In the genomic region with DNA sequence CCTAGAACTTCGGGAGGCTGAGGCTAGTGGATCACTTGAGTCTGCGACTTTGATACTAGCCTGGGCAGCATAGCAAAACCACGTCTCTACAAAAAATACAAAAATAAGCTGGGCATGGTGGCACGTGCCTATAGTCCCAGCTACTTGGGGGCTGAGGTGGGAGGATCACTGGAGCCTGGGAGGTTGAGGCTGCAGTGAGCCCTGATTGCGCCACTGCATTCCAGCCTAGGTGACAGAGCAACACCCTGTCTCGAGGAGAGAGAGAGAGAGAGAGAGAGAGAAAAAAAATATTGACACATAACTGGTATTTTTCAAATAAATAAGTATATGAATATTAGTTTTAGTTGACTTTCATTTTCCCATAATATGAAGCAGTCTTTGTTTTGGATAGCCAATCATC, we compare ENCODE assay signal across 22 cellular contexts.
"Had no signal": no experiment of that assay in that cellular context is flagged by ENCODE, and none has a peak within 500 bp of the region (broad histone marks: within the 10 kb centered on the region; RNA-seq: fewer than 3 reads in every experiment).

No MANE protein-coding gene starts in this region.

- H3K9me3 Mint-ChIP-seq: naive thymus-derived CD8-positive, alpha-beta T cell; nephron progenitor cell; stimulated activated memory B cell treated with anti-CD40 and anti-IgM and Interleukin-4, amounts not matched to agents 10 μg/mL and 1 μg/mL and 100 μg/mL, for 72 hours had no signal

- H3K36me3 ChIP-seq: prostate gland, right atrium auricular region, sigmoid colon, spleen, thoracic aorta, tibial nerve, upper lobe of left lung had no signal

- H3K27me3 ChIP-seq: dorsolateral prefrontal cortex, right atrium auricular region, sigmoid colon, spleen, tibial nerve, upper lobe of left lung had no signal

- H3K27ac Mint-ChIP-seq: naive thymus-derived CD8-positive, alpha-beta T cell; nephron progenitor cell; stimulated activated memory B cell treated with anti-CD40 and anti-IgM and Interleukin-4, amounts not matched to agents 10 μg/mL and 1 μg/mL and 100 μg/mL, for 72 hours had no signal

- ATAC-seq: left lobe of liver; naive thymus-derived CD8-positive, alpha-beta T cell; stimulated activated memory B cell treated with anti-CD40 and anti-IgM and Interleukin-4, amounts not matched to agents 10 μg/mL and 1 μg/mL and 100 μg/mL, for 72 hours; stimulated activated naive CD8-positive, alpha-beta T cell treated with anti-CD3 and anti-CD28 coated beads, Interleukin-15, Interleukin-2, amounts not matched to agents 100 U/mL and 50 U/mL, for 24 hours had no signal

- H3K27me3 Mint-ChIP-seq: naive thymus-derived CD8-positive, alpha-beta T cell; stimulated activated memory B cell treated with anti-CD40 and anti-IgM and Interleukin-4, amounts not matched to agents 10 μg/mL and 1 μg/mL and 100 μg/mL, for 72 hours had no signal

- H3K9me3 ChIP-seq: prostate gland, right atrium auricular region, sigmoid colon, spleen, thoracic aorta, tibial nerve, upper lobe of left lung had no signal

- DNase-seq: cortex of kidney; dorsolateral prefrontal cortex; effector CD4-positive, alpha-beta T cell; head of caudate nucleus; kidney; naive thymus-derived CD8-positive, alpha-beta T cell; nephron progenitor cell; nucleus accumbens; sigmoid colon; spleen; stimulated activated CD4-positive, alpha-beta T cell treated with anti-CD3 and anti-CD28 coated beads, Interleukin-4, amount 100 ng/mL, for 4 hours; stimulated activated naive CD8-positive, alpha-beta T cell treated with anti-CD3 and anti-CD28 coated beads, Interleukin-15, Interleukin-2, amounts not matched to agents 100 U/mL and 50 U/mL, for 24 hours; upper lobe of left lung had no signal

- H3K4me3 Mint-ChIP-seq: naive thymus-derived CD8-positive, alpha-beta T cell; nephron progenitor cell; stimulated activated memory B cell treated with anti-CD40 and anti-IgM and Interleukin-4, amounts not matched to agents 10 μg/mL and 1 μg/mL and 100 μg/mL, for 72 hours had no signal

- H3K4me1 Mint-ChIP-seq: nephron progenitor cell had no signal

- H3K4me3 ChIP-seq: dorsolateral prefrontal cortex, prostate gland, right atrium auricular region, sigmoid colon, skin epidermis, spleen, thoracic aorta, tibial nerve, upper lobe of left lung had no signal

- H3K4me1 ChIP-seq: prostate gland, right atrium auricular region, spleen, tibial nerve, upper lobe of left lung had no signal

- H3K27ac ChIP-seq: dorsolateral prefrontal cortex, prostate gland, right atrium auricular region, sigmoid colon, skin epidermis, spleen, thoracic aorta, tibial nerve, upper lobe of left lung had no signal

- FAIRE-seq: frontal cortex, kidney, urothelium cell line had no signal
